13 cellular contexts compared by ENCODE assay signal in the genomic region with DNA sequence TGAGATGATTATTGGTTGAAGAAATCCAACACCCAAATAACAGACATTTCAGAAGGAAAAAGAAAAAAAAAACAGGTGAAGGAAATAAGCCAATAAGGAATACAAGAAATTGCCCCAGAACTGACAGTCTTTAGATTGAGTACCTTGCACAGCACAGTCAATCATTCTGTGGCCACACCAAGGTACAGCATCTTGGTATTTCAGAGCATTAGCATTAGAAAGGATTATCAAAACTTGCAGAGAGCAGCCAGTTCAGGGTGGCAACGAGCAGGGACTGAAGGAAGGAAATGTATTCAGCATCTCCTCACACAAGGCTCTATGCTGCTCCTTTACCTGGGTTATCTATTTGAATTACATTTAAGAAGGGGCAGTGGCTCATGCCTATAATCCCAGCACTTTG. TPM values are rescaled to one million over a fixed set of nuclear protein-coding genes. Genes with fewer than 3 reads are reported as not detected.
DNase-seq lines count a peak whose midpoint lies in the region; ATAC-seq and TF ChIP-seq lines count a peak whose summit lies in the region.
"Had no signal": no experiment of that assay in that cellular context is flagged by ENCODE, and none has a peak within 500 bp of the region (broad histone marks: within the 10 kb centered on the region; RNA-seq: fewer than 3 reads in every experiment).

No MANE protein-coding gene starts in this region.

- H3K36me3 Mint-ChIP-seq in activated naive CD4-positive, alpha-beta T cell treated with anti-CD3 and anti-CD28 coated beads for 36 hours (ENCODE audit: low read depth) = peaks cover 3% of the 10 kb centered on the region
- peaks cover 14% of the 10 kb centered on the region for H3K36me3 Mint-ChIP-seq in activated naive CD8-positive, alpha-beta T cell treated with anti-CD3 and anti-CD28 coated beads, Interleukin-2, amount 10 ng/mL, durations not matched to agents 7 days and 5 days

- H3K27ac ChIP-seq in HL-60 (replicated peaks) = peak overlapping the region; percentile 29; the same call in 1 of the 2 replicates
- H3K27ac ChIP-seq: epithelial cell of prostate, stomach had no signal

- in situ Hi-C loops in GM13977 (cut with MboI; ENCODE audit: low pct_unique_long_range_greater_than_20kb, low sequenced_read_pairs, unreplicated experiment) = no loop called here

- peak; percentile 28 for DNase-seq in activated naive CD4-positive, alpha-beta T cell treated with anti-CD3 and anti-CD28 coated beads for 36 hours
- DNase-seq in activated naive CD4-positive, alpha-beta T cell treated with Interleukin-2 at 50 U/mL for 16 hours = no peak
- DNase-seq in HL-60 (ENCODE audit: low read depth in 1 of 2, low spot score in 1 of 2) (no peak), NCI-H1930 (lab: John Stamatoyannopoulos, UW) (no peak), GM13977 (ENCODE audit: low spot score) (no peak), CD1c-positive myeloid dendritic cell (ENCODE audit: extremely low spot score) (no peak)
- DNase-seq in activated naive CD8-positive, alpha-beta T cell treated with anti-CD3 and anti-CD28 coated beads, Interleukin-2, amount 10 ng/mL, durations not matched to agents 7 days and 5 days = no peak
- peak in 1 of 2 donors; percentile 17 for DNase-seq in stimulated activated naive CD8-positive, alpha-beta T cell treated with anti-CD3 and anti-CD28 coated beads, Interleukin-15, amount 100 ng/mL, for 72 hours
- DNase-seq: left ventricle myocardium superior, NCI-H1105, Right ventricle myocardium superior, stomach had no signal

- no peaks in the 10 kb centered on the region for H3K27me3 ChIP-seq in HL-60 (ENCODE audit: insufficient read depth, poor library complexity, severe bottlenecking)

- POLR2A ChIA-PET in activated naive CD8-positive, alpha-beta T cell treated with anti-CD3 and anti-CD28 coated beads, Interleukin-2, amount 10 ng/mL, durations not matched to agents 7 days and 5 days (lab: Charles Lee) = interaction anchor here (0.6 to 3.6 kb wide), 5 partner anchors 27 to 64 kb away, joined by 3 to 20 read pairs (median 5); no protein-coding TSS in a partner anchor

- intact Hi-C loops in activated naive CD4-positive, alpha-beta T cell treated with anti-CD3 and anti-CD28 coated beads for 36 hours (cut with micrococcal nuclease) = loop anchor here (1.0 to 5.0 kb wide), 6 partner anchors 45 to 565 kb away; partner anchors contain the start of gene CECR2

- H3K9me3 Mint-ChIP-seq in activated naive CD4-positive, alpha-beta T cell treated with anti-CD3 and anti-CD28 coated beads for 36 hours = peaks cover 3% of the 10 kb centered on the region
- H3K9me3 Mint-ChIP-seq in activated naive CD8-positive, alpha-beta T cell treated with anti-CD3 and anti-CD28 coated beads, Interleukin-2, amount 10 ng/mL, durations not matched to agents 7 days and 5 days = no peaks in the 10 kb centered on the region
- H3K9me3 Mint-ChIP-seq in stimulated activated naive CD8-positive, alpha-beta T cell treated with anti-CD3 and anti-CD28 coated beads, Interleukin-15, amount 100 ng/mL, for 72 hours = peaks cover 5 to 13% of the 10 kb centered on the region in 2 donors

- H3K27me3 Mint-ChIP-seq in activated naive CD4-positive, alpha-beta T cell treated with anti-CD3 and anti-CD28 coated beads for 36 hours (ENCODE audit: low read depth) = no peaks in the 10 kb centered on the region
- H3K27me3 Mint-ChIP-seq in activated naive CD8-positive, alpha-beta T cell treated with anti-CD3 and anti-CD28 coated beads, Interleukin-2, amount 10 ng/mL, durations not matched to agents 7 days and 5 days = no peaks in the 10 kb centered on the region
- H3K27me3 Mint-ChIP-seq in stimulated activated naive CD8-positive, alpha-beta T cell treated with anti-CD3 and anti-CD28 coated beads, Interleukin-15, amount 100 ng/mL, for 72 hours = no peaks in the 10 kb centered on the region

- TF ChIP-seq CTCF in HL-60 (IDR thresholded peaks at IDR 0.05; ENCODE audit: insufficient read depth, low read length) (no peak), GM13977 (IDR thresholded peaks at IDR 0.05; ENCODE audit: extremely low read depth, insufficient read depth, missing control alignments) (no peak)

- CTCF ChIA-PET in activated naive CD4-positive, alpha-beta T cell treated with anti-CD3 and anti-CD28 coated beads for 36 hours (lab: Charles Lee) = no interaction called here

- H3K4me3 Mint-ChIP-seq in activated naive CD4-positive, alpha-beta T cell treated with anti-CD3 and anti-CD28 coated beads for 36 hours = peak overlapping the region; percentile 69
- H3K4me3 Mint-ChIP-seq in activated naive CD8-positive, alpha-beta T cell treated with anti-CD3 and anti-CD28 coated beads, Interleukin-2, amount 10 ng/mL, durations not matched to agents 7 days and 5 days = peak overlapping the region; percentile 85
- peak overlapping the region; percentile 75 to 85 for H3K4me3 Mint-ChIP-seq in stimulated activated naive CD8-positive, alpha-beta T cell treated with anti-CD3 and anti-CD28 coated beads, Interleukin-15, amount 100 ng/mL, for 72 hours

- H3K4me3 ChIP-seq in HL-60 (replicated peaks; ENCODE audit: insufficient read depth, low read length) = no peak overlapping the region
- H3K4me3 ChIP-seq: stomach had no signal

- peaks cover 71% of the 10 kb centered on the region for H3K4me1 Mint-ChIP-seq in activated naive CD4-positive, alpha-beta T cell treated with anti-CD3 and anti-CD28 coated beads for 36 hours (ENCODE audit: low read depth)
- peaks cover 60% of the 10 kb centered on the region for H3K4me1 Mint-ChIP-seq in activated naive CD8-positive, alpha-beta T cell treated with anti-CD3 and anti-CD28 coated beads, Interleukin-2, amount 10 ng/mL, durations not matched to agents 7 days and 5 days
- H3K4me1 Mint-ChIP-seq in stimulated activated naive CD8-positive, alpha-beta T cell treated with anti-CD3 and anti-CD28 coated beads, Interleukin-15, amount 100 ng/mL, for 72 hours = peaks cover 78% of the 10 kb centered on the region

- H3K27ac Mint-ChIP-seq in activated naive CD4-positive, alpha-beta T cell treated with anti-CD3 and anti-CD28 coated beads for 36 hours = peak overlapping the region; percentile 50
- peak overlapping the region; percentile 88 for H3K27ac Mint-ChIP-seq in activated naive CD8-positive, alpha-beta T cell treated with anti-CD3 and anti-CD28 coated beads, Interleukin-2, amount 10 ng/mL, durations not matched to agents 7 days and 5 days
- peak overlapping the region; percentile 10 to 89 for H3K27ac Mint-ChIP-seq in stimulated activated naive CD8-positive, alpha-beta T cell treated with anti-CD3 and anti-CD28 coated beads, Interleukin-15, amount 100 ng/mL, for 72 hours

- peak; percentile 43 for ATAC-seq in activated naive CD8-positive, alpha-beta T cell treated with anti-CD3 and anti-CD28 coated beads, Interleukin-2, amount 10 ng/mL, durations not matched to agents 7 days and 5 days (ENCODE audit: low read depth)
- peak; percentile 58 for ATAC-seq in stimulated activated naive CD8-positive, alpha-beta T cell treated with anti-CD3 and anti-CD28 coated beads, Interleukin-15, amount 100 ng/mL, for 72 hours
- ATAC-seq: left ventricle myocardium superior had no signal

RNA-seq across cellular contexts. Expression of gene ADA2, which starts 2.1 kb away (rescaled TPM):
- 1 to 10 TPM; 1.1 to 1.5 TPM for total RNA-seq in activated naive CD4-positive, alpha-beta T cell treated with anti-CD3 and anti-CD28 coated beads for 36 hours
- 10 to 100 TPM; 81.6 to 90.6 TPM for total RNA-seq in activated naive CD8-positive, alpha-beta T cell treated with anti-CD3 and anti-CD28 coated beads, Interleukin-2, amount 10 ng/mL, durations not matched to agents 7 days and 5 days

RNA-seq across cellular contexts. Expression of gene HDHD5, which starts 58.1 kb away (rescaled TPM):
- 10 to 100 TPM; 40.1 to 43.7 TPM for total RNA-seq in activated naive CD4-positive, alpha-beta T cell treated with anti-CD3 and anti-CD28 coated beads for 36 hours
- 10 to 100 TPM; 33.7 to 34.7 TPM for total RNA-seq in activated naive CD8-positive, alpha-beta T cell treated with anti-CD3 and anti-CD28 coated beads, Interleukin-2, amount 10 ng/mL, durations not matched to agents 7 days and 5 days

Comparison
In these comparisons a context has a peak if more than half of its experiments do, and no peak if none do; other contexts are left out.
1. RNA of gene ADA2, which starts 2.1 kb away (total RNA-seq): 81.6 to 90.6 TPM in activated naive CD8-positive, alpha-beta T cell treated with anti-CD3 and anti-CD28 coated beads, Interleukin-2, amount 10 ng/mL, durations not matched to agents 7 days and 5 days; 1.1 to 1.5 TPM in activated naive CD4-positive, alpha-beta T cell treated with anti-CD3 and anti-CD28 coated beads for 36 hours; every median in the first group is over 10 times any median in the second.
2. Peak in every context shown above with its lines, with median percentiles within 50 percentile points of each other: H3K27ac Mint-ChIP-seq and H3K4me3 Mint-ChIP-seq.